In genomic region chr13:26999499-26999898, GRCh38 we compare ENCODE assay signal across 28 cellular contexts.
"Had no signal": no experiment of that assay in that cellular context is flagged by ENCODE, and none has a peak within 500 bp of the region (broad histone marks: within the 10 kb centered on the region; RNA-seq: fewer than 3 reads in every experiment).

No MANE protein-coding gene starts in this region.

- H3K36me3 ChIP-seq: left lung, lower lobe of right lung, neural progenitor cell, neutrophil, right atrium auricular region, right lobe of liver, stomach, thoracic aorta, tibial artery, vagina had no signal

- H3K27me3 ChIP-seq: left lung, neural progenitor cell, right atrium auricular region, right lobe of liver, stomach, vagina had no signal

- H3K4me3 Mint-ChIP-seq: mesothelial cell of epicardium; natural killer cell; nephron progenitor cell; neural progenitor cell; stimulated activated memory B cell treated with anti-CD40 and anti-IgM and Interleukin-4, amounts not matched to agents 10 μg/mL and 1 μg/mL and 100 μg/mL, for 72 hours; type B pancreatic cell had no signal

- DNase-seq: hippocampal formation; kidney; left colon; lower lobe of right lung; mammary epithelial cell; mesenchymal stem cell; naive B cell; natural killer cell; nephron progenitor cell; occipital lobe; small intestine; stimulated activated CD4-positive, alpha-beta T cell treated with anti-CD3 and anti-CD28 coated beads, Interleukin-1b, Interleukin-23, amount 100 ng/mL, for 48 hours; stimulated activated CD4-positive, alpha-beta T cell treated with anti-CD3 and anti-CD28 coated beads, Interleukin-2, amount 100 ng/mL, for 48 hours; stimulated activated naive CD4-positive, alpha-beta T cell treated with Interleukin-2 at 50 U/mL for 16 hours; stomach; tibial artery had no signal

- ATAC-seq: left colon; left lung; lower lobe of right lung; natural killer cell; right lobe of liver; stimulated activated memory B cell treated with anti-CD40 and anti-IgM and Interleukin-4, amounts not matched to agents 10 μg/mL and 1 μg/mL and 100 μg/mL, for 72 hours had no signal

- H3K4me3 ChIP-seq: left lung, lower lobe of right lung, neural progenitor cell, right atrium auricular region, right lobe of liver, stomach, thoracic aorta, tibial artery, vagina had no signal

- H3K9me3 Mint-ChIP-seq: natural killer cell, type B pancreatic cell had no signal

- H3K4me1 ChIP-seq: left lung, lower lobe of right lung, neural progenitor cell, parathyroid adenoma, right atrium auricular region, right lobe of liver, tibial artery, vagina had no signal

- H3K9me3 ChIP-seq: left lung, lower lobe of right lung, neutrophil, right atrium auricular region, right lobe of liver, stomach, thoracic aorta, vagina had no signal

- H3K4me1 Mint-ChIP-seq: neural progenitor cell had no signal

- H3K27ac Mint-ChIP-seq: mesothelial cell of epicardium; natural killer cell; nephron progenitor cell; neural progenitor cell; progenitor cell of endocrine pancreas; stimulated activated memory B cell treated with anti-CD40 and anti-IgM and Interleukin-4, amounts not matched to agents 10 μg/mL and 1 μg/mL and 100 μg/mL, for 72 hours; type B pancreatic cell had no signal

- H3K27ac ChIP-seq: left lung, lower lobe of right lung, neural progenitor cell, neutrophil, right atrium auricular region, right lobe of liver, stomach, thoracic aorta, tibial artery, vagina had no signal
